In the genomic region with DNA sequence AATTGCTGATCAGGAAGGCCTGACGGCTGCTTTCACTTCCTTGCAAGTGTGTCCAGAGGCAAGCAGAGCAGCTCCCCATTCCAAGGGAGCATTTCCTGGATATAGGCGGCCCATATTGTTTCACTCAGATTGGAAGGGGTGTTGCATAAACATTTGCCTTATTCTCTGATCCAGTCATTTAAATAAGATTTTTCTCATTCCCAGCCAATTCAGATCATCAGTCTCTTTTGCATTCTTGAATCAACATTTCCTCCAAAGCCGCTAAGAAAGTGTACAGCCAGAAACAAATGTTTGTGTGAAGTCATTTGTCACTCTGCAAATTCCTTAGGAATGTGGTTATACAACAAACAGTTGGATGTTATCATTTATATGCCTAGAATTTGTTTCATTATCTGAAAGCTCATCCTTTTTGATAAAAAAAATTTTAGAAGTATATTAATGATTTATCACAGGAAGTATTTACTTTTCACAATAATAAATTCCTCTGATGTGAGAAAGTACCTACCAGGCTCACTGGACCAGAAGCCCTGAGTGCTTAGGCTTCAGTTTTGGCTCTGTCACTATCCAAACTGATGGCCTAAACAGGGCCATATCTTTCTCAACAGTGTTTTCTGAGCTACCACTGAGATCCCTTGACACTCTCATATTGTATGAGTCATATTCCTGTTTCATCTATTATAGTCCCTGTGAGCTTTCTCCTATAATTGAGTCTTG, we compare ENCODE assay signal across 10 cellular contexts.
DNase-seq lines count a peak whose midpoint lies in the region; ATAC-seq and TF ChIP-seq lines count a peak whose summit lies in the region.
"Had no signal": no experiment of that assay in that cellular context is flagged by ENCODE, and none has a peak within 500 bp of the region (broad histone marks: within the 10 kb centered on the region; RNA-seq: fewer than 3 reads in every experiment).

No MANE protein-coding gene starts in this region.

- no peak overlapping the region for H3K9ac ChIP-seq in mammary epithelial cell (ENCODE audit: insufficient read depth, low read length)

- intact Hi-C loops in Right ventricle myocardium inferior (cut with DNase I) (no loop called here), cardiac septum (cut with DNase I) (no loop called here), mammary epithelial cell (cut with micrococcal nuclease) (loop anchor here (10.0 kb wide), 1 partner anchor 305 kb away; no protein-coding TSS in a partner anchor), left colon (cut with DNase I, micrococcal nuclease) (no loop called here), tibial artery (cut with DNase I; ENCODE audit: low total_unique reads) (no loop called here)

- no peaks in the 10 kb centered on the region for H3K79me2 ChIP-seq in mammary epithelial cell (ENCODE audit: insufficient read depth, low read length)

- 95% methylated on average over 3 of the region's 3 CpGs for WGBS in mammary epithelial cell (ENCODE audit: low coverage, missing lambda C conversion rate)

- H3K27me3 ChIP-seq in mammary epithelial cell (ENCODE audit: insufficient read depth, low read length) (no peaks in the 10 kb centered on the region), tibial artery (no peaks in the 10 kb centered on the region), BE2C (no peaks in the 10 kb centered on the region)

- DNase-seq in Right ventricle myocardium inferior (ENCODE audit: missing footprints): no peak
- DNase-seq in cardiac septum (ENCODE audit: low spot score): no peak
- DNase-seq in mammary epithelial cell: peak; percentile 50
- DNase-seq in left colon: no peak
- DNase-seq in putamen (ENCODE audit: low spot score): no peak
- no peak for DNase-seq in tibial artery
- no peak for DNase-seq in COLO668 (lab: John Stamatoyannopoulos, UW; ENCODE audit: unreplicated experiment)
- no peak for DNase-seq in BE2C
- DNase-seq: Karpas-422, SHP77 treated with DMSO at 0.1 percent for 48 hours had no signal

- in situ Hi-C loops in mammary epithelial cell (cut with MboI; ENCODE audit: low sequenced_read_pairs in 2 of 2): no loop called here

- H3K4me1 ChIP-seq in mammary epithelial cell (ENCODE audit: insufficient read depth, low read length): no peaks in the 10 kb centered on the region
- H3K4me1 ChIP-seq in tibial artery: no peaks in the 10 kb centered on the region
- H3K4me1 ChIP-seq in BE2C: peaks cover 13% of the 10 kb centered on the region

- H3K9me3 ChIP-seq in mammary epithelial cell (replicated peaks; ENCODE audit: insufficient read depth, low read length) (no peaks in the 10 kb centered on the region), tibial artery (no peaks in the 10 kb centered on the region), BE2C (no peaks in the 10 kb centered on the region)

- no TSS peak for BruUV-seq in mammary epithelial cell (replicated peaks; lab: Mats Ljungman, UMichigan)

- TF ChIP-seq CTCF in mammary epithelial cell (conservative IDR thresholded peaks at IDR 0.05 in 1 of 2, IDR thresholded peaks at IDR 0.05 in 1 of 2; ENCODE audit: extremely low read depth in 1 of 2, insufficient read depth in 1 of 2, low read depth in 1 of 2, low read length in 2 of 2) (no peak), tibial artery (IDR thresholded peaks at IDR 0.05) (no peak), BE2C (IDR thresholded peaks at IDR 0.05; ENCODE audit: low read depth, low read length) (no peak)

- H3K4me2 ChIP-seq in mammary epithelial cell (ENCODE audit: insufficient read depth, low read depth, low read length): no peak overlapping the region

- ATAC-seq in Right ventricle myocardium inferior (peak; percentile 76), left colon (peak; percentile 78)

- dilution Hi-C loops in mammary epithelial cell (cut with HindIII; ENCODE audit: low sequenced_read_pairs): no loop called here

- H4K20me1 ChIP-seq in mammary epithelial cell (ENCODE audit: insufficient read depth, low read length): no peaks in the 10 kb centered on the region

- H3K36me3 ChIP-seq in mammary epithelial cell (ENCODE audit: insufficient read depth, low read length) (no peaks in the 10 kb centered on the region), tibial artery (no peaks in the 10 kb centered on the region), BE2C (no peaks in the 10 kb centered on the region)

- H2AFZ ChIP-seq in mammary epithelial cell (ENCODE audit: low read depth, low read length): no peak overlapping the region

- H3K27ac ChIP-seq in mammary epithelial cell (ENCODE audit: insufficient read depth, low read depth, low read length): no peak overlapping the region
- H3K27ac ChIP-seq in tibial artery: no peak overlapping the region

- CTCF ChIA-PET in mammary epithelial cell (lab: Charles Lee; ENCODE audit: low non-redundant PET): no interaction called here

- H3K4me3 ChIP-seq in mammary epithelial cell (replicated peaks in 1 of 3; ENCODE audit: insufficient read depth in 1 of 3, low read depth in 2 of 3, low read length in 3 of 3) (no peak overlapping the region), tibial artery (no peak overlapping the region), BE2C (ENCODE audit: low read depth, low read length) (no peak overlapping the region)
